ENCODE assay signal across 19 cellular contexts in the genomic region with DNA sequence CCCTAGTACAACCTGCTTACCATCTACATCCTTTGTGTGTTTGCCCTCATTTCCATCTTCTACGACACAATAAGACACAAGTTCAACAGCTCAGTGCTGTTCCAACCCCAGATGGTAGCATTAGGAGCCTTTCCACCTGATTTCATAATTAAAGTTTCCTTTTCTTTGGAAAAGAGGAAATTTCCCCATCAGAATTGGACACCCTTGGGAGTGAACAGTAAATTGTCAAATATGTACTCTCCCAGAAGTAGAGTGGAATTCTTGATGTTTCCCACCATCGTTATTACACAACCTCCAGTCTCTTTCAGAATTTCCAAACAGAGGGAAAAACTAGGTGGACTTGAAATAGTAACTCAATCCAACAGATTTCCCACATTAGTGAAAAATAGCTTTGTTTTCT.
"Had no signal": no experiment of that assay in that cellular context is flagged by ENCODE, and none has a peak within 500 bp of the region (broad histone marks: within the 10 kb centered on the region; RNA-seq: fewer than 3 reads in every experiment).

No MANE protein-coding gene starts in this region.

- DNase-seq: colonic mucosa; dermis blood vessel endothelial cell; heart left ventricle; hippocampal formation; left colon; nucleus accumbens; pancreas; stimulated activated CD4-positive, alpha-beta T cell treated with anti-CD3 and anti-CD28 coated beads, Interleukin-2, amount 100 ng/mL, for 48 hours; stimulated activated naive CD4-positive, alpha-beta T cell treated with Interleukin-2 at 50 U/mL for 16 hours; tibial artery; uterus had no signal

- H3K27me3 ChIP-seq: colonic mucosa, foreskin keratinocyte, heart left ventricle, pancreas, tibial artery, upper lobe of left lung, uterus had no signal

- H3K36me3 ChIP-seq: colonic mucosa, heart left ventricle, neural progenitor cell, pancreas, tibial artery, upper lobe of left lung, uterus had no signal

- H3K9ac ChIP-seq: neural progenitor cell had no signal

- H3K27ac Mint-ChIP-seq: memory B cell; mesothelial cell of epicardium; natural killer cell treated with Interleukin-12 subunit alpha and Interleukin-12 subunit beta and Interleukin-15 and Interleukin-18, amount 100 ng/mL, for 72 hours; neural progenitor cell; progenitor cell of endocrine pancreas had no signal

- H3K4me3 Mint-ChIP-seq: memory B cell; mesothelial cell of epicardium; natural killer cell treated with Interleukin-12 subunit alpha and Interleukin-12 subunit beta and Interleukin-15 and Interleukin-18, amount 100 ng/mL, for 72 hours; neural progenitor cell had no signal

- ATAC-seq: foreskin keratinocyte; left colon; natural killer cell treated with Interleukin-12 subunit alpha and Interleukin-12 subunit beta and Interleukin-15 and Interleukin-18, amount 100 ng/mL, for 72 hours had no signal

- H3K27ac ChIP-seq: colonic mucosa, foreskin keratinocyte, neural progenitor cell, pancreas, tibial artery, upper lobe of left lung had no signal

- H3K4me3 ChIP-seq: colonic mucosa, heart left ventricle, neural progenitor cell, pancreas, smooth muscle cell, tibial artery, upper lobe of left lung, uterus had no signal

- H3K4me1 ChIP-seq: colonic mucosa, foreskin keratinocyte, heart left ventricle, neural progenitor cell, pancreas, tibial artery, uterus had no signal

- H3K9me3 Mint-ChIP-seq: natural killer cell treated with Interleukin-12 subunit alpha and Interleukin-12 subunit beta and Interleukin-15 and Interleukin-18, amount 100 ng/mL, for 72 hours had no signal

- H3K36me3 Mint-ChIP-seq: memory B cell; mesothelial cell of epicardium; natural killer cell treated with Interleukin-12 subunit alpha and Interleukin-12 subunit beta and Interleukin-15 and Interleukin-18, amount 100 ng/mL, for 72 hours; neural progenitor cell had no signal

- H3K4me1 Mint-ChIP-seq: memory B cell, mesothelial cell of epicardium had no signal

- H3K9me3 ChIP-seq: colonic mucosa, heart left ventricle, pancreas, upper lobe of left lung, uterus had no signal

- FAIRE-seq: pancreas had no signal

- H2AFZ ChIP-seq: neural progenitor cell had no signal

- H3K4me2 ChIP-seq: neural progenitor cell, smooth muscle cell had no signal
